30 cellular contexts compared by ENCODE assay signal in the genomic region with DNA sequence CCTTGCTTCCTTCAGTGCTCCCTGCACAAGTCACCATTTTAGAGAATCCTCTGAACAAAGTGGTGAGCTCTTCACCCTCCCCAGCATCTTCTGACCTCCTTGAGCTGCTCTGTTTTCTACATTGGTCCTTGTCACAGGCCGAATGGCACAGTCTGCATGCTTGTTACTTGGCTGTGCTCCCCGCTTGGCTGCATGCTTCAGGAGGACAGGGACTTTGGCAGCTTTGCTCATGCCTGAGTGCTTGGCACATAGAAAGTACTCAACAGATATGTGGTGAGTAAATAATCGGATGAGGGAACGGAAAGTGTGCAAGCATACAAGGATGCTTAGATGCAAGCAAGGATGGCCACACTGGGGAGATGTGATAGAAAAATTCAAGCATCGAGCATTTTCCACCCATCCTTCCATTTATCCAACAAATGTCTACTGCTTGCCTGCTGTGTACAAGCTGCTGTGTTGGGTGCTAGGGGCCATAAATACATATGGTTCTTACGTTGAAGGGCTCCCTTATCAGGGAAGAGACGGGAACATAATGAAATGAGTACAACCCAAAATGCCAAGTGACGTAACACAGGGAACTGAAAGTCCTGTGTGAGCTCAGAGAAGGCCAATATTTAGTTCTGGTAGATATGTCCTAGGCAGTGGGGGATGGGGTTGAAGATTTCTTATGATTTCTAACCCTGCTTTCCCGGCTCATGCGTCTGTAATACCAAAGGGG. TPM values are rescaled to one million over a fixed set of nuclear protein-coding genes. Genes with fewer than 3 reads are reported as not detected.
DNase-seq lines count a peak whose midpoint lies in the region; ATAC-seq and TF ChIP-seq lines count a peak whose summit lies in the region.
"Had no signal": no experiment of that assay in that cellular context is flagged by ENCODE, and none has a peak within 500 bp of the region (broad histone marks: within the 10 kb centered on the region; RNA-seq: fewer than 3 reads in every experiment).

No MANE protein-coding gene starts in this region.

- H3K27ac Mint-ChIP-seq in H9 = no peak overlapping the region
- H3K27ac Mint-ChIP-seq: activated CD4-positive, alpha-beta T cell treated with anti-CD3 and anti-CD28 coated beads, Interleukin-2, amount 10 ng/mL, durations not matched to agents 7 days and 5 days; activated T-cell treated with anti-CD3 and anti-CD28 coated beads, Interleukin-2, amount 50 U/mL, for 24 hours; B cell had no signal

- H3K4ac ChIP-seq in H9 (ENCODE audit: low read depth, low read length) = no peak overlapping the region

- H2AFZ ChIP-seq in H9 (ENCODE audit: low read length) = no peak overlapping the region

- peaks cover 0 to 2% of the 10 kb centered on the region in 2 experiments; a peak in 2 of 5 replicates for H3K9me3 Mint-ChIP-seq in H9
- H3K9me3 Mint-ChIP-seq: activated T-cell treated with anti-CD3 and anti-CD28 coated beads, Interleukin-2, amount 50 U/mL, for 24 hours had no signal

- H2BK20ac ChIP-seq in H9 (ENCODE audit: low read depth, low read length, poor library complexity, severe bottlenecking) = no peak overlapping the region

- no peak overlapping the region for H3K4me2 ChIP-seq in H9 (ENCODE audit: insufficient read depth, insufficient read length, low read length)
- H3K4me2 ChIP-seq: A549 had no signal

- H3K4me1 Mint-ChIP-seq in H9 = no peaks in the 10 kb centered on the region
- H3K4me1 Mint-ChIP-seq: B cell had no signal

- intact Hi-C loops in Right ventricle myocardium inferior (cut with DNase I) (loop anchor here (5.0 kb wide), 3 partner anchors 43 to 88 kb away; no protein-coding TSS in a partner anchor), cardiac septum (cut with DNase I) (no loop called here), esophagus muscularis mucosa (cut with DNase I) (no loop called here)

- no peak overlapping the region for H3K9ac ChIP-seq in H9 (ENCODE audit: extremely low read depth, insufficient read length, low read length)

- peaks cover 0 to 4% (median 0%) of the 10 kb centered on the region in 3 experiments; a peak in 2 of 7 replicates for H3K36me3 Mint-ChIP-seq in H9 (ENCODE audit: insufficient read depth in 1 of 3, low read depth in 3 of 3)

- no peak overlapping the region for H3K4me3 ChIP-seq in esophagus muscularis mucosa
- no peak overlapping the region for H3K4me3 ChIP-seq in effector memory CD4-positive, alpha-beta T cell (ENCODE audit: insufficient read depth, low read depth, low read length, poor library complexity, severe bottlenecking)
- H3K4me3 ChIP-seq: A549, gastrocnemius medialis, prostate gland, testis, uterus had no signal

- ATAC-seq in Right ventricle myocardium inferior (peak; percentile 85), HG02759 (IDR thresholded peaks at IDR 0.05; ENCODE audit: unreplicated experiment) (no peak), GM21360 (IDR thresholded peaks at IDR 0.05; ENCODE audit: unreplicated experiment) (no peak)
- ATAC-seq: A549; left colon; PC-3; stimulated activated naive CD8-positive, alpha-beta T cell treated with anti-CD3 and anti-CD28 coated beads, Interleukin-15, Interleukin-2, amounts not matched to agents 100 U/mL and 50 U/mL, for 24 hours had no signal

- H4K8ac ChIP-seq in H9 (replicated peaks; ENCODE audit: insufficient read length, low read depth, low read length) = no peak overlapping the region

- WGBS in esophagus muscularis mucosa = 85% methylated on average over 10 of the region's 10 CpGs
- WGBS in H9 (ENCODE audit: extremely low coverage, insufficient read length, low lambda C conversion rate) = no CpG with 5 or more reads among the region's 10 CpGs

- TF ChIP-seq CTCF in esophagus muscularis mucosa (IDR thresholded peaks at IDR 0.05) (no peak), H9 (conservative IDR thresholded peaks at IDR 0.05) (no peak)

- H3K23ac ChIP-seq in H9 (ENCODE audit: insufficient read length, low read depth, low read length) = no peak overlapping the region

- H4K20me1 ChIP-seq in H9 (ENCODE audit: control insufficient read depth, insufficient read depth, insufficient read length) = no peaks in the 10 kb centered on the region

- H3K9me3 ChIP-seq in esophagus muscularis mucosa = no peaks in the 10 kb centered on the region
- H3K9me3 ChIP-seq in effector memory CD4-positive, alpha-beta T cell (ENCODE audit: control insufficient read depth, low read length) = no peaks in the 10 kb centered on the region
- no peaks in the 10 kb centered on the region for H3K9me3 ChIP-seq in H9 (ENCODE audit: control insufficient read depth, low read depth, low read length)
- H3K9me3 ChIP-seq: A549, gastrocnemius medialis, neutrophil, prostate gland, testis, uterus had no signal

- H3T11ph ChIP-seq in H9 (ENCODE audit: low read length) = no peak overlapping the region

- H2BK12ac ChIP-seq in H9 (ENCODE audit: insufficient read length, low read depth, low read length) = no peak overlapping the region

- H3K79me1 ChIP-seq in H9 (ENCODE audit: insufficient read depth, low read depth, low read length, poor library complexity, severe bottlenecking) = no peaks in the 10 kb centered on the region

- no peak overlapping the region for H2BK5ac ChIP-seq in H9 (ENCODE audit: insufficient read length, low read length)

- H4K91ac ChIP-seq in H9 (ENCODE audit: insufficient read length, low read depth, low read length) = no peak overlapping the region

- peaks cover 0 to 16% (median 3%) of the 10 kb centered on the region in 4 donors for H3K4me1 ChIP-seq in esophagus muscularis mucosa
- H3K4me1 ChIP-seq in effector memory CD4-positive, alpha-beta T cell (ENCODE audit: control insufficient read depth, insufficient read depth, low read length, poor library complexity, severe bottlenecking) = no peaks in the 10 kb centered on the region
- no peaks in the 10 kb centered on the region for H3K4me1 ChIP-seq in H9 (ENCODE audit: insufficient read depth, low read length)
- H3K4me1 ChIP-seq: A549, gastrocnemius medialis, prostate gland, testis, uterus had no signal

- H2AK5ac ChIP-seq in H9 (ENCODE audit: insufficient read length, low read length) = no peak overlapping the region

- no peak for TF ChIP-seq EP300 in esophagus muscularis mucosa (IDR thresholded peaks at IDR 0.05)

- no peak for DNase-seq in Right ventricle myocardium inferior (ENCODE audit: missing footprints)
- no peak for DNase-seq in cardiac septum (ENCODE audit: low spot score)
- DNase-seq in esophagus muscularis mucosa (ENCODE audit: extremely low spot score) = peak; percentile 66
- DNase-seq in medulla oblongata (ENCODE audit: extremely low spot score) = peak; percentile 31
- no peak for DNase-seq in effector memory CD4-positive, alpha-beta T cell
- no peak for DNase-seq in H9
- DNase-seq: activated CD4-positive, alpha-beta T cell treated with anti-CD3 and anti-CD28 coated beads, Interleukin-2, amount 10 ng/mL, durations not matched to agents 7 days and 5 days; activated gamma-delta T cell treated with Interleukin-2 at 50 U/mL for 16 hours; activated T-cell treated with anti-CD3 and anti-CD28 coated beads, Interleukin-2, amount 50 U/mL, for 24 hours; dermis blood vessel endothelial cell; DMS153; hippocampal formation; Kasumi-1; left colon; NCI-H1092 treated with DMSO at 0.1 percent for 48 hours; NCI-H187; NCI-H2227 treated with DMSO at 0.1 percent for 48 hours; NCI-H748 treated with DMSO at 0.1 percent for 48 hours; PC-3; stimulated activated naive CD8-positive, alpha-beta T cell treated with anti-CD3 and anti-CD28 coated beads, Interleukin-15, Interleukin-2, amounts not matched to agents 100 U/mL and 50 U/mL, for 24 hours; T1000; testis; uterus had no signal

- no peak overlapping the region for H4K5ac ChIP-seq in H9 (ENCODE audit: insufficient read length, low read depth, low read length)

- no peak overlapping the region for H3K56ac ChIP-seq in H9 (ENCODE audit: insufficient read length, low read depth, low read length)

- H2BK15ac ChIP-seq in H9 (ENCODE audit: low read depth, low read length) = no peak overlapping the region

- H3K27ac ChIP-seq in esophagus muscularis mucosa (replicated peaks in 1 of 4) = no peak overlapping the region
- no peak overlapping the region for H3K27ac ChIP-seq in effector memory CD4-positive, alpha-beta T cell (ENCODE audit: insufficient read depth, low read length, poor library complexity, severe bottlenecking)
- no peak overlapping the region for H3K27ac ChIP-seq in H9 (ENCODE audit: insufficient read length, low read depth, low read length)
- H3K27ac ChIP-seq: A549, gastrocnemius medialis, neutrophil, prostate gland, uterus had no signal

- H3K14ac ChIP-seq in H9 (ENCODE audit: insufficient read depth, low read length) = no peak overlapping the region

- H3K23me2 ChIP-seq in H9 (ENCODE audit: insufficient read length, low read depth, low read length, poor library complexity, severe bottlenecking) = no peaks in the 10 kb centered on the region

- no peaks in the 10 kb centered on the region for H3K79me2 ChIP-seq in H9 (ENCODE audit: insufficient read depth, low read length)

- no peak overlapping the region for H3K4me3 Mint-ChIP-seq in H9
- H3K4me3 Mint-ChIP-seq: activated CD4-positive, alpha-beta T cell treated with anti-CD3 and anti-CD28 coated beads, Interleukin-2, amount 10 ng/mL, durations not matched to agents 7 days and 5 days; activated T-cell treated with anti-CD3 and anti-CD28 coated beads, Interleukin-2, amount 50 U/mL, for 24 hours; B cell had no signal

- H3K36me3 ChIP-seq in esophagus muscularis mucosa = peaks cover 0 to 9% (median 1%) of the 10 kb centered on the region in 4 donors
- no peaks in the 10 kb centered on the region for H3K36me3 ChIP-seq in effector memory CD4-positive, alpha-beta T cell (ENCODE audit: control insufficient read depth, insufficient read depth, low read length)
- H3K36me3 ChIP-seq: gastrocnemius medialis, neutrophil, prostate gland, uterus had no signal

- H3K18ac ChIP-seq in H9 (ENCODE audit: insufficient read length, low read depth, low read length) = no peak overlapping the region

- no peak overlapping the region for H2BK120ac ChIP-seq in H9 (ENCODE audit: low read depth, low read length, poor library complexity, severe bottlenecking)

- no peaks in the 10 kb centered on the region for H3K27me3 ChIP-seq in esophagus muscularis mucosa
- no peaks in the 10 kb centered on the region for H3K27me3 ChIP-seq in effector memory CD4-positive, alpha-beta T cell (replicated peaks; ENCODE audit: control insufficient read depth, insufficient read depth, low read length, poor library complexity, severe bottlenecking)
- H3K27me3 ChIP-seq in H9 (ENCODE audit: insufficient read depth, low read length) = no peaks in the 10 kb centered on the region
- H3K27me3 ChIP-seq: gastrocnemius medialis, neutrophil, testis, uterus had no signal

- TF ChIP-seq POLR2A in esophagus muscularis mucosa (IDR thresholded peaks at IDR 0.05; ENCODE audit: low read depth) = no peak

- peaks cover 15% of the 10 kb centered on the region for H3K27me3 Mint-ChIP-seq in H9 (ENCODE audit: low read depth)
- H3K27me3 Mint-ChIP-seq: activated CD4-positive, alpha-beta T cell treated with anti-CD3 and anti-CD28 coated beads, Interleukin-2, amount 10 ng/mL, durations not matched to agents 7 days and 5 days; activated T-cell treated with anti-CD3 and anti-CD28 coated beads, Interleukin-2, amount 50 U/mL, for 24 hours; B cell had no signal

RNA-seq across cellular contexts. Expression of a gene that starts 31.2 kb away (rescaled TPM):
- 9.6 TPM for total RNA-seq in Right ventricle myocardium inferior
- 5.5 TPM for total RNA-seq in cardiac septum
- total RNA-seq in esophagus muscularis mucosa = 10 to 100 TPM in 1 of 4 donors, 1 to 10 TPM in 3; 5.6 to 10.5 (median 6.5) TPM
- total RNA-seq in H9 (2021) = 0.57 and 0.79 TPM in 2 replicates

Comparison
In these comparisons a context has a peak if more than half of its experiments do, and no peak if none do; other contexts are left out.
1. DNase-seq: peak in esophagus muscularis mucosa (single experiment) and medulla oblongata (single experiment); none in Right ventricle myocardium inferior (single experiment), cardiac septum (single experiment), effector memory CD4-positive, alpha-beta T cell (0 of 3) and H9 (single experiment).